In genomic region chr16:18789850-18790706, GRCh38 we compare ENCODE assay signal across 8 cellular contexts. TPM values are rescaled to one million over a fixed set of nuclear protein-coding genes. Genes with fewer than 3 reads are reported as not detected.
DNase-seq lines count a peak whose midpoint lies in the region; ATAC-seq lines count a peak whose summit lies in the region.

RPS15A (minus strand) TSS chr16:18790334; CDS start chr16:18789113, 1,221 bp downstream.

- H3K9me3 Mint-ChIP-seq in effector memory CD8-positive, alpha-beta T cell, result no peaks in the 10 kb centered on the region
- H3K9me3 Mint-ChIP-seq in memory B cell, result no peaks in the 10 kb centered on the region

- H3K4me3 Mint-ChIP-seq in effector memory CD8-positive, alpha-beta T cell, result peak within 1 kb of the TSS; percentile 94 to 95
- peak within 1 kb of the TSS; percentile 97 for H3K4me3 Mint-ChIP-seq in memory B cell

- peaks cover 95% of the 10 kb centered on the region for H3K36me3 Mint-ChIP-seq in effector memory CD8-positive, alpha-beta T cell (ENCODE audit: insufficient read depth)
- H3K36me3 Mint-ChIP-seq in memory B cell, result peaks cover 44% of the 10 kb centered on the region

- H3K4me1 Mint-ChIP-seq in effector memory CD8-positive, alpha-beta T cell (ENCODE audit: low read depth in 2 of 2), result peaks cover 49% of the 10 kb centered on the region in 2 donors
- H3K4me1 Mint-ChIP-seq in memory B cell, result peaks cover 38% of the 10 kb centered on the region

- no peaks in the 10 kb centered on the region for H3K27me3 Mint-ChIP-seq in effector memory CD8-positive, alpha-beta T cell
- H3K27me3 Mint-ChIP-seq in memory B cell, result no peaks in the 10 kb centered on the region

- peak; percentile 95 for DNase-seq in COLO668 (lab: John Stamatoyannopoulos, UW; ENCODE audit: unreplicated experiment)
- DNase-seq in HT1080 (ENCODE audit: low read depth), result peak; percentile 96
- DNase-seq in NOMO-1 treated with DMSO at 0.1 percent for 48 hours (lab: John Stamatoyannopoulos, UW; ENCODE audit: unreplicated experiment), result peak; percentile 95
- DNase-seq in activated CD8-positive, alpha-beta memory T cell treated with anti-CD3 and anti-CD28 coated beads for 4 hours (ENCODE audit: low read depth in 2 of 2), result peak; percentile 79 to 87
- peak; percentile 88 to 90 (median 88) for DNase-seq in effector memory CD8-positive, alpha-beta T cell
- DNase-seq in memory B cell (ENCODE audit: low spot score in 2 of 2), result peak; percentile 86 to 89
- DNase-seq in stimulated activated CD8-positive, alpha-beta memory T cell treated with anti-CD3 and anti-CD28 coated beads, Interleukin-12 subunit alpha, Interleukin-12 subunit beta, amount 100 ng/mL, for 24 hours (ENCODE audit: extremely low read depth), result peak; percentile 83

- H3K27ac Mint-ChIP-seq in effector memory CD8-positive, alpha-beta T cell, result peak within 1 kb of the TSS; percentile 91 to 97
- H3K27ac Mint-ChIP-seq in memory B cell, result peak within 1 kb of the TSS; percentile 95

- ATAC-seq in GM21360 (IDR thresholded peaks at IDR 0.05; ENCODE audit: unreplicated experiment), result peak; percentile 85
- ATAC-seq in effector memory CD8-positive, alpha-beta T cell (replicated peaks), result peak; percentile 92
- peak; percentile 95 for ATAC-seq in memory B cell (ENCODE audit: low read depth)

RNA-seq across cellular contexts. Expression of gene RPS15A, which starts in this region (rescaled TPM):
- total RNA-seq in HT1080 (2014; rRNA removed; shearing (Covaris generic)), result 1,749 and 1,827 TPM in 2 replicates
- 3,151 and 3,593 TPM in 2 replicates for polyA plus RNA-seq in HT1080 (2015; cell fraction: cytosol; rRNA removed)
- polyA plus RNA-seq in HT1080 (2015; cell fraction: nucleus; rRNA removed), result 837 and 893 TPM in 2 replicates

Comparison
In these comparisons a context has a peak if more than half of its experiments do, and no peak if none do; other contexts are left out.
1. Peak in every context shown above with its lines: DNase-seq and ATAC-seq.